In the genomic region with DNA sequence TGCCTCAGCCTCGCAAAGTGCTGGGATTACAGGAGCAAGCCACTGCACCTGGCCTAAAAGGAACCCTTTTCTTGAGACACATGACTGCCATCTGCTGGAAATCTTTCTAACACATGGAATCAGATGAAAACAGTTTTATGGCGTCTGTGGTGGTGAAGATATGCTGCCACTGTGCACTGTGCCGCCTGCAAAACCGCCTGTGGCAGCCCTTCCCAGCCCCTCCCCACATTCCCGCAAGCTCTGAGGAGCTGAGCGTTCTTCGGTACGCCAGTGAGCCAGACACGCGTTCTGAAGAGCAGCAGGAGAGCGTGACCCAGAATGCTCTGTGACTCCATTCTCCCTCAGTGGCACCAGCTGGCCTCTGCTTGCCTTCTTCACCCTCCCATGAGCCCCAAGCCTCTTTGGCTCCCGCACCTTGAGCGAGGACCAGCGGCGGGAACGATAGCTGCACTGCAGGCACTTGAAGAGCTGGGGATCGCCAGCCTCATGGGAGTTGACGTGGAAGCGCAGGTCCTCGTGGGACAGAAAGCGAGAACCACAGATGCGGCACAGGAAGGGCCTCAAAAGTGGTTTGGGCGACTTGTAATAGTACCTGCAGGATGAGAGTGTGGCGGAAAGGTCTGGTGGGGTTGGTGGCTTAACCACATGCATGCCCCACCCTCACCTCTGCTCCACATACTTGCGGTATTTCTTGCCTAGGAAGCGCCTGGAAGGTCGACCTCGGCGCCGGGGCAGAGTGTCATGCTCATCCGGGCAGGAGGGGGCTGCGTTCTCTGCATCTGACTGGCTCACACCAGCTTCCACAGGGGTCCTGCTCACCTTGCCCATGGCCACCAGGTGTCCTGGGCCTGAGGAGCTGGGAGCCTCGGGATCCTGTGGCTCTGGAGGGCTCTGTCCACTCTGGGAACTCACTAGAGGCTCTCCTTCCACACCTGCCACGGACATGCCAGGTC, we compare ENCODE assay signal across 8 cellular contexts. TPM values are rescaled to one million over a fixed set of nuclear protein-coding genes. Genes with fewer than 3 reads are reported as not detected.
DNase-seq lines count a peak whose midpoint lies in the region; ATAC-seq and TF ChIP-seq lines count a peak whose summit lies in the region.

No MANE protein-coding gene starts in this region.

- H3K4me1 ChIP-seq in ovary (ENCODE audit: insufficient read depth), result no peaks in the 10 kb centered on the region

- H3K36me3 Mint-ChIP-seq in dendritic cell treated with granulocyte-macrophage colony-stimulating factor and Interleukin-4, amounts not matched to agents 40 ng/mL and 50 ng/mL, for 4 days (ENCODE audit: low read depth), result peaks cover 100% of the 10 kb centered on the region

- DNase-seq in AG04450 (ENCODE audit: low read depth, low spot score) (no peak), GM12864 (ENCODE audit: low read depth) (no peak), NCI-H510A (lab: John Stamatoyannopoulos, UW) (peak; percentile 44), ovary (peak in 3 of 5 donors; percentile 28 to 42 (median 30))
- DNase-seq in activated T-cell treated with anti-CD3 and anti-CD28 coated beads, Interleukin-2, amount 50 U/mL, for 48 hours, result no peak
- DNase-seq in stimulated activated CD4-positive, alpha-beta T cell treated with anti-CD3 and anti-CD28 coated beads, Interleukin-2, amount 100 ng/mL, for 24 hours, result no peak

- H3K9me3 ChIP-seq in AG04450 (ENCODE audit: control insufficient read depth, insufficient read depth, low read length) (no peaks in the 10 kb centered on the region; the same call in 1 of the 2 replicates), ovary (no peaks in the 10 kb centered on the region)

- POLR2A ChIA-PET in AG04450 (lab: Yijun Ruan, JAX), result interaction anchor here (1.3 kb wide), 1 partner anchor 146 kb away, joined by 3 read pairs; no protein-coding TSS in a partner anchor

- CTCF ChIA-PET in AG04450 (lab: Charles Lee), result interaction anchor here (0.6 to 2.6 kb wide), 6 partner anchors 22 to 712 kb away, joined by 3 to 11 read pairs (median 4); partner anchors contain the start of gene NEURL2

- no peak overlapping the region for H3K4me3 ChIP-seq in AG04450 (ENCODE audit: low read depth, low read length)
- H3K4me3 ChIP-seq in GM12864 (ENCODE audit: low read depth, low read length), result no peak overlapping the region
- H3K4me3 ChIP-seq in ovary, result no peak overlapping the region

- TF ChIP-seq CTCF in AG04450 (IDR thresholded peaks at IDR 0.05; ENCODE audit: low read depth, low read length) (peak; percentile 37), GM12864 (IDR thresholded peaks at IDR 0.05; ENCODE audit: low read depth, low read length, missing control alignments) (peak; percentile 25), ovary (IDR thresholded peaks at IDR 0.05) (peak in 2 of 3 donors; percentile 13 to 33)

- no peak for TF ChIP-seq EP300 in ovary (IDR thresholded peaks at IDR 0.05)

- intact Hi-C loops in dendritic cell treated with granulocyte-macrophage colony-stimulating factor and Interleukin-4, amounts not matched to agents 40 ng/mL and 50 ng/mL, for 4 days (cut with micrococcal nuclease), result loop anchor here (1.0 to 2.0 kb wide), 2 partner anchors 139 to 165 kb away; no protein-coding TSS in a partner anchor
- intact Hi-C loops in ovary (cut with DNase I), result loop anchor here in 2 of 4 donors (5.0 to 10.0 kb wide), 4 partner anchors 69 to 141 kb away; partner anchors contain the start of genes CTSA (in 2 of the 2), NEURL2 (in 2 of the 2) and TNNC2 (in 1 of the 2)

- ATAC-seq in HG03460 (IDR thresholded peaks at IDR 0.05; ENCODE audit: unreplicated experiment), result no peak

- 78 to 80% (median 79%) methylated on average over 34 of the region's 34 CpGs for WGBS in ovary, 3 donors

- no peaks in the 10 kb centered on the region for H3K27me3 Mint-ChIP-seq in dendritic cell treated with granulocyte-macrophage colony-stimulating factor and Interleukin-4, amounts not matched to agents 40 ng/mL and 50 ng/mL, for 4 days

- TF ChIP-seq POLR2A in ovary (IDR thresholded peaks at IDR 0.05), result no peak

- no peaks in the 10 kb centered on the region for H3K36me3 ChIP-seq in ovary

- H3K9me3 Mint-ChIP-seq in dendritic cell treated with granulocyte-macrophage colony-stimulating factor and Interleukin-4, amounts not matched to agents 40 ng/mL and 50 ng/mL, for 4 days, result no peaks in the 10 kb centered on the region

- H3K27ac Mint-ChIP-seq in dendritic cell treated with granulocyte-macrophage colony-stimulating factor and Interleukin-4, amounts not matched to agents 40 ng/mL and 50 ng/mL, for 4 days, result peak overlapping the region; percentile 10

- H3K27ac ChIP-seq in AG04450 (ENCODE audit: low read depth, low read length) (no peak overlapping the region), ovary (no peak overlapping the region)

- H3K27me3 ChIP-seq in AG04450 (ENCODE audit: control insufficient read depth, insufficient read depth, low read length) (no peaks in the 10 kb centered on the region), ovary (no peaks in the 10 kb centered on the region)

- no peak overlapping the region for H3K4me3 Mint-ChIP-seq in dendritic cell treated with granulocyte-macrophage colony-stimulating factor and Interleukin-4, amounts not matched to agents 40 ng/mL and 50 ng/mL, for 4 days

- H3K4me1 Mint-ChIP-seq in dendritic cell treated with granulocyte-macrophage colony-stimulating factor and Interleukin-4, amounts not matched to agents 40 ng/mL and 50 ng/mL, for 4 days (ENCODE audit: low read depth), result peaks cover 5% of the 10 kb centered on the region

RNA-seq across cellular contexts. Expression of gene ZNF335, which starts 8.7 kb away (rescaled TPM):
- polyA plus RNA-seq in AG04450 (2011; rRNA removed) (5.5 and 7.6 TPM in 2 replicates), ovary (10 to 100 TPM in 1 of 2 donors, 1 to 10 TPM in 1; 3.5 to 15.7 TPM)
- polyA minus RNA-seq in AG04450 (2011; rRNA and poly(A)+ RNA removed), result 18.8 and 19.3 TPM in 2 replicates
- total RNA-seq in ovary, result 10 to 100 TPM; 14.2 to 25.7 (median 20.0) TPM

RNA-seq across cellular contexts. Expression of gene PCIF1, which starts 28.9 kb away (rescaled TPM):
- polyA plus RNA-seq in AG04450 (2011; rRNA removed) (11.5 and 14.6 TPM in 2 replicates), ovary (10 to 100 TPM; 14.6 to 48.2 TPM)
- polyA minus RNA-seq in AG04450 (2011; rRNA and poly(A)+ RNA removed), result 19.7 and 24.9 TPM in 2 replicates
- total RNA-seq in ovary, result 10 to 100 TPM; 34.5 to 73.7 (median 59.8) TPM

RNA-seq across cellular contexts. Expression of gene MMP9, which starts 45.4 kb away (rescaled TPM):
- not detected in 2 replicates for polyA plus RNA-seq in AG04450 (2011; rRNA removed)
- not detected in 2 replicates for polyA minus RNA-seq in AG04450 (2011; rRNA and poly(A)+ RNA removed)
- 1 to 10 TPM in 2 of 7 donors, under 1 TPM in 5; 0.10 to 1.7 (median 0.28) TPM for total RNA-seq in ovary
- polyA plus RNA-seq in ovary, result under 1 TPM; 0.16 to 0.25 TPM

RNA-seq across cellular contexts. Expression of gene PLTP, which starts 51.4 kb away (rescaled TPM):
- polyA plus RNA-seq in AG04450 (2011; rRNA removed) (105 and 154 TPM in 2 replicates), ovary (100 to 1,000 TPM in 1 of 2 donors, 10 to 100 TPM in 1; 85.7 to 188 TPM)
- polyA minus RNA-seq in AG04450 (2011; rRNA and poly(A)+ RNA removed), result 43.0 and 67.8 TPM in 2 replicates
- total RNA-seq in ovary, result 100 to 1,000 TPM in 4 of 7 donors, 10 to 100 TPM in 3; 83.5 to 266 (median 138) TPM

Comparison
In these comparisons a context has a peak if more than half of its experiments do, and no peak if none do; other contexts are left out.
1. DNase-seq: peak in NCI-H510A (single experiment) and ovary (3 of 5); none in AG04450 (single experiment), GM12864 (single experiment), activated T-cell treated with anti-CD3 and anti-CD28 coated beads, Interleukin-2, amount 50 U/mL, for 48 hours (0 of 2) and stimulated activated CD4-positive, alpha-beta T cell treated with anti-CD3 and anti-CD28 coated beads, Interleukin-2, amount 100 ng/mL, for 24 hours (0 of 2).
2. Peak in every context shown above with its lines, with median percentiles within 50 percentile points of each other: CTCF ChIP-seq.